Comparison of ENCODE assay signal across 1 cellular context in genomic region chr21:26091480-26092018, GRCh38.
TF ChIP-seq lines count a peak whose summit lies in the region.

No MANE protein-coding gene starts in this region.

TF ChIP-seq in Ishikawa, 13 proteins besides CTCF, POLR2A, EP300 and RAD21 (continued from another document):
- TF ChIP-seq, protein P1, sequence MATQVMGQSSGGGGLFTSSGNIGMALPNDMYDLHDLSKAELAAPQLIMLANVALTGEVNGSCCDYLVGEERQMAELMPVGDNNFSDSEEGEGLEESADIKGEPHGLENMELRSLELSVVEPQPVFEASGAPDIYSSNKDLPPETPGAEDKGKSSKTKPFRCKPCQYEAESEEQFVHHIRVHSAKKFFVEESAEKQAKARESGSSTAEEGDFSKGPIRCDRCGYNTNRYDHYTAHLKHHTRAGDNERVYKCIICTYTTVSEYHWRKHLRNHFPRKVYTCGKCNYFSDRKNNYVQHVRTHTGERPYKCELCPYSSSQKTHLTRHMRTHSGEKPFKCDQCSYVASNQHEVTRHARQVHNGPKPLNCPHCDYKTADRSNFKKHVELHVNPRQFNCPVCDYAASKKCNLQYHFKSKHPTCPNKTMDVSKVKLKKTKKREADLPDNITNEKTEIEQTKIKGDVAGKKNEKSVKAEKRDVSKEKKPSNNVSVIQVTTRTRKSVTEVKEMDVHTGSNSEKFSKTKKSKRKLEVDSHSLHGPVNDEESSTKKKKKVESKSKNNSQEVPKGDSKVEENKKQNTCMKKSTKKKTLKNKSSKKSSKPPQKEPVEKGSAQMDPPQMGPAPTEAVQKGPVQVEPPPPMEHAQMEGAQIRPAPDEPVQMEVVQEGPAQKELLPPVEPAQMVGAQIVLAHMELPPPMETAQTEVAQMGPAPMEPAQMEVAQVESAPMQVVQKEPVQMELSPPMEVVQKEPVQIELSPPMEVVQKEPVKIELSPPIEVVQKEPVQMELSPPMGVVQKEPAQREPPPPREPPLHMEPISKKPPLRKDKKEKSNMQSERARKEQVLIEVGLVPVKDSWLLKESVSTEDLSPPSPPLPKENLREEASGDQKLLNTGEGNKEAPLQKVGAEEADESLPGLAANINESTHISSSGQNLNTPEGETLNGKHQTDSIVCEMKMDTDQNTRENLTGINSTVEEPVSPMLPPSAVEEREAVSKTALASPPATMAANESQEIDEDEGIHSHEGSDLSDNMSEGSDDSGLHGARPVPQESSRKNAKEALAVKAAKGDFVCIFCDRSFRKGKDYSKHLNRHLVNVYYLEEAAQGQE (IDR thresholded peaks at IDR 0.05; ENCODE audit: low read depth): no peak
